22 cellular contexts compared by ENCODE assay signal in the genomic region with DNA sequence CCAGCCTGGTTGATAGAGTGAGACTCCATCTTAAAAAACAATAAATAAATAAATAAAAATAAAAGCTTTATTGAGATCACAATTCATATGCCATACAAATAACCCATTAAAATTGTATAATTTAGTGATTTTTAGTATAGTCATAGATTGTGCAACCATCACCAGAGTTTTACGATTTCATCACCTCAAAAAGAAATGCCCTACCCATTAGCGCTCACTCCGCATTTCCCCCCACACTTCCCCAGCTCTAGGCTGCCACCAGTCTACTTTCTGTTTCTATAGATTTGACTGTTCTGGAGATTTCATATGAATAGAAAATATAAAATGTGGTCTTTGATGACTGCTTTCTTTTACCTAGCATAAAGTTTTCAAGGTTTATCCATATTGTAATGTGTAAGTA.
"Had no signal": no experiment of that assay in that cellular context is flagged by ENCODE, and none has a peak within 500 bp of the region (broad histone marks: within the 10 kb centered on the region; RNA-seq: fewer than 3 reads in every experiment).

No MANE protein-coding gene starts in this region.

- DNase-seq: activated CD4-positive, alpha-beta T cell treated with anti-CD3 and anti-CD28 coated beads for 1 hour; activated CD4-positive, alpha-beta T cell treated with anti-CD3 and anti-CD28 coated beads, Interleukin-2, amount 50 U/mL, for 48 hours; activated naive CD4-positive, alpha-beta T cell treated with Interleukin-2 at 50 U/mL for 16 hours; aorta; dermis blood vessel endothelial cell; effector memory CD8-positive, alpha-beta T cell; gastrocnemius medialis; nucleus accumbens; small intestine; stimulated activated CD4-positive, alpha-beta T cell treated with anti-CD3 and anti-CD28 coated beads, Interleukin-4, amount 100 ng/mL, for 4 hours; stimulated activated CD8-positive, alpha-beta memory T cell treated with anti-CD3 and anti-CD28 coated beads, Interleukin-4, amount 100 ng/mL, for 48 hours; stimulated activated naive CD4-positive, alpha-beta T cell treated with Interleukin-2 at 50 U/mL for 16 hours; T-cell; T-helper 9 cell had no signal

- H3K27ac Mint-ChIP-seq: activated T-helper 17 cell treated with anti-CD3 and anti-CD28 coated beads, Interleukin-2, amount 50 U/mL, for 72 hours; effector memory CD8-positive, alpha-beta T cell; memory B cell; nephron; T-cell; type B pancreatic cell had no signal

- H3K27me3 Mint-ChIP-seq: memory B cell, type B pancreatic cell had no signal

- H3K9me3 ChIP-seq: breast epithelium, gastrocnemius medialis, right atrium auricular region had no signal

- H3K27me3 ChIP-seq: breast epithelium, gastrocnemius medialis, right atrium auricular region had no signal

- H3K4me3 ChIP-seq: breast epithelium, gastrocnemius medialis, right atrium auricular region had no signal

- H3K9me3 Mint-ChIP-seq: activated T-helper 17 cell treated with anti-CD3 and anti-CD28 coated beads, Interleukin-2, amount 50 U/mL, for 72 hours; effector memory CD8-positive, alpha-beta T cell; memory B cell; nephron; type B pancreatic cell had no signal

- FAIRE-seq: keratinocyte, small intestine had no signal

- H3K36me3 Mint-ChIP-seq: memory B cell, T-cell had no signal

- H3K4me1 ChIP-seq: breast epithelium, gastrocnemius medialis had no signal

- H3K36me3 ChIP-seq: breast epithelium, gastrocnemius medialis, right atrium auricular region had no signal

- H3K4me3 Mint-ChIP-seq: activated T-helper 17 cell treated with anti-CD3 and anti-CD28 coated beads, Interleukin-2, amount 50 U/mL, for 72 hours; effector memory CD8-positive, alpha-beta T cell; memory B cell; nephron; T-cell; type B pancreatic cell had no signal

- H3K27ac ChIP-seq: breast epithelium, gastrocnemius medialis, right atrium auricular region had no signal

- H3K4me1 Mint-ChIP-seq: activated T-helper 17 cell treated with anti-CD3 and anti-CD28 coated beads, Interleukin-2, amount 50 U/mL, for 72 hours; memory B cell; T-cell had no signal

- ATAC-seq: activated T-helper 17 cell treated with anti-CD3 and anti-CD28 coated beads, Interleukin-2, amount 50 U/mL, for 72 hours; effector memory CD8-positive, alpha-beta T cell; gastrocnemius medialis; left lobe of liver; T-cell had no signal
